In the genomic region with DNA sequence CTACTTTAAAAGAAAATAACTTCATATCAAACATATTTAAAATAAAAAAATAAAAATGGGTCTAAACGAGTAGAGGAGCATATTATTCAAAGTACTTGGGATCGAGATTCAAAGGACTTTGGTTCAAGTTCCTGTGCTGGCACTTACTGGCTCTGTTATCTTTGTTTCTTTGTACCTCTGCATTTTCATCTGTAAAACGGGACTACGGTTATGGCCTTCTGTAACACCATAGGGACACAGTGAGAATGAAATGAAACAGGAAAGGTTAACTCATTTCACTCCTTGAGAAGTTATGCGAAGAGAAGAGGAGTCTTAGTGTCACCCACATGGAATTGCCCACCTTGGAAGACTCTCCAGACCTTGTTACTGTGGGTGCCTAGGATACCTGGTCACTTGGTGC, we compare ENCODE assay signal across 11 cellular contexts.
"Had no signal": no experiment of that assay in that cellular context is flagged by ENCODE, and none has a peak within 500 bp of the region (broad histone marks: within the 10 kb centered on the region; RNA-seq: fewer than 3 reads in every experiment).

No MANE protein-coding gene starts in this region.

- DNase-seq: GM23248, GOT3, H7, H9, HCEC 1CT, HFFc6 had no signal

- H2AFZ ChIP-seq: GM23248, GM23338 had no signal

- H3K27ac Mint-ChIP-seq: GM23338, H9, HFFc6 had no signal

- H3K4me3 ChIP-seq: GM23248, GM23338, HAP-1 had no signal

- H3K27ac ChIP-seq: GM23248 had no signal

- H3K4me3 Mint-ChIP-seq: GM23338, H9, HFFc6 had no signal

- H3K9me3 ChIP-seq: HAP-1 had no signal

- ATAC-seq: GM23338, HCT116 had no signal

- H3K4me1 Mint-ChIP-seq: GM23338, H9 had no signal

- H3K36me3 ChIP-seq: HAP-1 had no signal

- H3K4me2 ChIP-seq: GM23338 had no signal

- H3K4me1 ChIP-seq: HAP-1 had no signal

- H3K9ac ChIP-seq: GM23248 had no signal

- FAIRE-seq: H1, H54 had no signal
